In genomic region chr13:112165712-112166111, GRCh38 we compare ENCODE assay signal across 17 cellular contexts.
"Had no signal": no experiment of that assay in that cellular context is flagged by ENCODE, and none has a peak within 500 bp of the region (broad histone marks: within the 10 kb centered on the region; RNA-seq: fewer than 3 reads in every experiment).

No MANE protein-coding gene starts in this region.

- H3K9me3 Mint-ChIP-seq: dendritic cell treated with granulocyte-macrophage colony-stimulating factor and Interleukin-4, amounts not matched to agents 40 ng/mL and 50 ng/mL, for 4 days had no signal

- H3K9me3 ChIP-seq: heart right ventricle, left ventricle myocardium inferior, upper lobe of left lung had no signal

- H3K4me1 Mint-ChIP-seq: naive thymus-derived CD4-positive, alpha-beta T cell had no signal

- H3K27ac ChIP-seq: heart right ventricle, left ventricle myocardium inferior, ovary, upper lobe of left lung had no signal

- H3K4me1 ChIP-seq: heart right ventricle, left ventricle myocardium inferior, upper lobe of left lung had no signal

- H3K4me3 Mint-ChIP-seq: dendritic cell treated with granulocyte-macrophage colony-stimulating factor and Interleukin-4, amounts not matched to agents 40 ng/mL and 50 ng/mL, for 4 days; naive thymus-derived CD4-positive, alpha-beta T cell; nephron progenitor cell had no signal

- H3K4me3 ChIP-seq: heart right ventricle, left ventricle myocardium inferior, lung, ovary, smooth muscle cell, upper lobe of left lung had no signal

- H3K36me3 Mint-ChIP-seq: naive thymus-derived CD4-positive, alpha-beta T cell had no signal

- H3K36me3 ChIP-seq: heart right ventricle, left ventricle myocardium inferior, ovary, upper lobe of left lung had no signal

- DNase-seq: foreskin melanocyte; heart right ventricle; hypothalamus; islet precursor cell; left ventricle myocardium inferior; naive thymus-derived CD4-positive, alpha-beta T cell; nephron progenitor cell; nucleus accumbens; ovary; right cardiac atrium; stimulated activated CD4-positive, alpha-beta T cell treated with anti-CD3 and anti-CD28 coated beads, Interleukin-2, amount 100 ng/mL, for 48 hours; stimulated activated naive CD4-positive, alpha-beta T cell treated with Interleukin-2 at 50 U/mL for 16 hours had no signal

- ATAC-seq: heart right ventricle; naive thymus-derived CD4-positive, alpha-beta T cell; right cardiac atrium had no signal

- H3K4me2 ChIP-seq: smooth muscle cell had no signal

- H3K27ac Mint-ChIP-seq: dendritic cell treated with granulocyte-macrophage colony-stimulating factor and Interleukin-4, amounts not matched to agents 40 ng/mL and 50 ng/mL, for 4 days; naive thymus-derived CD4-positive, alpha-beta T cell; nephron progenitor cell; progenitor cell of endocrine pancreas had no signal

- H3K27me3 ChIP-seq: ovary, upper lobe of left lung had no signal
